Comparison of ENCODE assay signal across 8 cellular contexts in genomic region chr1:151281969-151282882, GRCh38. TPM values are rescaled to one million over a fixed set of nuclear protein-coding genes. Genes with fewer than 3 reads are reported as not detected.
DNase-seq lines count a peak whose midpoint lies in the region; ATAC-seq, FAIRE-seq and TF ChIP-seq lines count a peak whose summit lies in the region.

Gene ZNF687 (plus strand): TSS chr1:151282299. CDS start chr1:151286292, 3,993 bp downstream.

- peak within 1 kb of the TSS; percentile 96 for H3K4me3 Mint-ChIP-seq in WTC11

- H3K4me3 ChIP-seq in cardiac fibroblast (replicated peaks in 1 of 2; ENCODE audit: low read depth in 2 of 2, low read length in 2 of 2) = peak within 1 kb of the TSS; percentile 84 to 90
- H3K4me3 ChIP-seq in small intestine (ENCODE audit: low read depth in 1 of 2, low read length in 2 of 2) = peak within 1 kb of the TSS; percentile 74 to 86

- 1% methylated on average over 40 to 74 of the region's 74 CpGs for WGBS in small intestine, 3 donors

- TF ChIP-seq CTCF in WTC11 (IDR thresholded peaks at IDR 0.05) = no peak
- TF ChIP-seq CTCF in cardiac fibroblast (IDR thresholded peaks at IDR 0.05; ENCODE audit: low read depth, low read length) = peak; percentile 8

- peaks cover 22% of the 10 kb centered on the region for H3K36me3 Mint-ChIP-seq in WTC11

- peaks cover 8 to 10% of the 10 kb centered on the region in 2 donors for H3K36me3 ChIP-seq in small intestine (ENCODE audit: control insufficient read depth in 2 of 2, insufficient read depth in 2 of 2, low read length in 2 of 2)

- H3K27ac ChIP-seq in small intestine (ENCODE audit: low read depth in 1 of 2, low read length in 1 of 2) = peak within 1 kb of the TSS; percentile 94 to 97

- POLR2A ChIA-PET in WTC11 (lab: Charles Lee) = interaction anchor here (0.6 to 2.9 kb wide), 23 partner anchors 10 to 301 kb away, joined by 3 to 23 read pairs (median 4); partner anchors contain the start of genes CGN, PI4KB, PSMB4 and PSMD4

- H3K4me1 ChIP-seq in small intestine (ENCODE audit: control insufficient read depth in 2 of 2, insufficient read depth in 1 of 2, low read depth in 1 of 2, low read length in 1 of 2) = peaks cover 0 to 3% of the 10 kb centered on the region in 2 donors

- H3K9me3 Mint-ChIP-seq in WTC11 = no peaks in the 10 kb centered on the region

- peaks cover 4% of the 10 kb centered on the region; the same call in 1 of the 2 replicates for H3K27me3 Mint-ChIP-seq in WTC11 (ENCODE audit: low read depth)

- peak within 1 kb of the TSS; percentile 100 for H3K27ac Mint-ChIP-seq in WTC11

- H3K9me3 ChIP-seq in small intestine (ENCODE audit: control insufficient read depth, low read depth) = no peaks in the 10 kb centered on the region

- FAIRE-seq in small intestine (lab: Jason Lieb, UNC) = peak; percentile 72

- CTCF ChIA-PET in WTC11 (lab: Charles Lee) = interaction anchor here (0.6 to 2.0 kb wide), 21 partner anchors 10 to 312 kb away, joined by 3 to 16 read pairs (median 4); partner anchors contain the start of genes PI4KB, PSMD4, TNFAIP8L2 and VPS72

- no peaks in the 10 kb centered on the region for H3K27me3 ChIP-seq in small intestine (ENCODE audit: control insufficient read depth in 2 of 2, insufficient read depth in 2 of 2, low read length in 2 of 2)

- ATAC-seq in GM18909 (IDR thresholded peaks at IDR 0.05; ENCODE audit: poor library complexity, unreplicated experiment) (peak; percentile 87), HG03175 (IDR thresholded peaks at IDR 0.05; ENCODE audit: unreplicated experiment) (peak; percentile 91), WTC11 (peak; percentile 95)

- DNase-seq in AG08395 (ENCODE audit: low spot score) = peak; percentile 100
- peak; percentile 100 for DNase-seq in NCI-H226
- peak; percentile 99 for DNase-seq in WTC11 (ENCODE audit: low spot score)
- DNase-seq in cardiac fibroblast (ENCODE audit: low read depth in 2 of 2) = peak; percentile 100
- peak; percentile 96 for DNase-seq in iPS-NIHi11 (ENCODE audit: low spot score)
- DNase-seq in small intestine = peak; percentile 100

- peaks cover 15% of the 10 kb centered on the region for H3K4me1 Mint-ChIP-seq in WTC11

TF ChIP-seq in WTC11, 78 proteins besides CTCF, POLR2A, EP300 and RAD21 (continues in another document):
- TF ChIP-seq STAT6 (CRISPR knock-in tag; conservative IDR thresholded peaks at IDR 0.05; ENCODE audit: low read depth) = no peak
- TF ChIP-seq RELA (CRISPR knock-in tag; IDR thresholded peaks at IDR 0.05; ENCODE audit: borderline replicate concordance) = no peak
- TF ChIP-seq ZNF425 (CRISPR knock-in tag; conservative IDR thresholded peaks at IDR 0.05) = no peak
- TF ChIP-seq ATF6 (CRISPR knock-in tag; IDR thresholded peaks at IDR 0.05) = no peak
- TF ChIP-seq E2F1 (CRISPR knock-in tag; IDR thresholded peaks at IDR 0.05) = no peak
- no peak for TF ChIP-seq ZMAT4 (CRISPR knock-in tag; IDR thresholded peaks at IDR 0.05)
- TF ChIP-seq ZNF671 (CRISPR knock-in tag; IDR thresholded peaks at IDR 0.05) = no peak
- no peak; the same call in 1 of the 2 replicates for TF ChIP-seq TP53 (CRISPR knock-in tag; IDR thresholded peaks at IDR 0.05)
- TF ChIP-seq HMGXB4 (CRISPR knock-in tag; IDR thresholded peaks at IDR 0.05) = peak; percentile 61; the same call in 1 of the 2 replicates
- no peak for TF ChIP-seq GABPB1 (CRISPR knock-in tag; IDR thresholded peaks at IDR 0.05)
- 0 out of 2 replicates have a peak, but pooled peaks have one; percentile 28 for TF ChIP-seq ATF1 (CRISPR knock-in tag; IDR thresholded peaks at IDR 0.05)
- TF ChIP-seq TEAD4 (CRISPR knock-in tag; IDR thresholded peaks at IDR 0.05) = peak; percentile 65; the same call in 1 of the 2 replicates
- TF ChIP-seq ZNF219 (CRISPR knock-in tag; IDR thresholded peaks at IDR 0.05; ENCODE audit: borderline replicate concordance) = no peak
- TF ChIP-seq NR2C2 (CRISPR knock-in tag; IDR thresholded peaks at IDR 0.05) = no peak
- no peak for TF ChIP-seq ELF4 (CRISPR knock-in tag; IDR thresholded peaks at IDR 0.05; ENCODE audit: low read depth)

RNA-seq across cellular contexts. Expression of gene ZNF687, which starts in this region (rescaled TPM):
- total RNA-seq in WTC11 (2021) = 54.1 to 56.8 TPM (median 55.1 TPM) in 3 replicates
- 10 to 100 TPM; 12.2 to 13.4 (median 12.3) TPM for polyA plus RNA-seq in small intestine

Comparison
In these comparisons a context has a peak if more than half of its experiments do, and no peak if none do; other contexts are left out.
1. Peak in every context shown above with its lines: DNase-seq, ATAC-seq, H3K4me3 ChIP-seq and H3K27ac ChIP-seq.